8 cellular contexts compared by ENCODE assay signal in the genomic region with DNA sequence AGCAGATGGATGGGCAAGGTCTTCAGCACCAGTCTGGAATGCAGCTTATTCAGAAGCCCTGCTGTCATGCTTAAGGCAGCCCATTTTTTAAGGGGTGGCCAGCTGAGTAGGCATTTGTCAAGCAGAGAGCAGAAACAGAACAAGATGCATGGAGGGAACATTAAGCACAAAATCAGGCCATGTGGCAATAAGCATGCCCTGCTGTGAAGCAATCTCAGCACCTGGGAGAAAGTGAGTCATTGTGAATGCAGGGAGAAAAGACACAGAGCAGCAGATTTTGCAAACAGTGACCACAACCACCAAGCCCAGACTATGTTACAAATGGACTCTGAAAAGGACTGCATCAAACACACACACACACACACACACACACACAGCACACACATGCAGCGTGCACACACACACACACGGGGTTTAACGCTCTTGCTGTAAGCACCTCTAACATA.
DNase-seq lines count a peak whose midpoint lies in the region; ATAC-seq and TF ChIP-seq lines count a peak whose summit lies in the region.

No MANE protein-coding gene starts in this region.

- ATAC-seq in DND-41 (ENCODE audit: insufficient read depth, low read depth) (peak; percentile 53), HG03469 (IDR thresholded peaks at IDR 0.05; ENCODE audit: unreplicated experiment) (no peak), left lobe of liver (no peak), GM18868 (IDR thresholded peaks at IDR 0.05; ENCODE audit: unreplicated experiment) (no peak)

- no peak overlapping the region for H3K18ac ChIP-seq in mesenchymal stem cell (ENCODE audit: low read depth in 1 of 2, low read length in 2 of 2)

- H3K23ac ChIP-seq in mesenchymal stem cell (ENCODE audit: low read length in 2 of 2): no peak overlapping the region

- H3K9me3 ChIP-seq in DND-41 (ENCODE audit: insufficient read depth, low read length, severe bottlenecking) (peaks cover 10% of the 10 kb centered on the region), mesenchymal stem cell (ENCODE audit: control insufficient read depth, low read length) (peaks cover 20% of the 10 kb centered on the region)

- H3K27ac ChIP-seq in DND-41 (ENCODE audit: low read length) (no peak overlapping the region), mesenchymal stem cell (ENCODE audit: low read length, poor library complexity, severe bottlenecking) (peak overlapping the region; percentile 95)

- H2BK5ac ChIP-seq in mesenchymal stem cell (ENCODE audit: low read depth, low read length, poor library complexity, severe bottlenecking): no peak overlapping the region

- no peak for DNase-seq in DND-41
- peak; percentile 86 for DNase-seq in M059J (ENCODE audit: low read depth)
- DNase-seq in astrocyte of the spinal cord (ENCODE audit: low read depth, low spot score): peak; percentile 89
- peak; percentile 90 for DNase-seq in mesenchymal stem cell
- DNase-seq in DMS153 treated with DMSO at 0.1 percent for 48 hours (lab: John Stamatoyannopoulos, UW; ENCODE audit: unreplicated experiment): no peak
- no peak for DNase-seq in left lobe of liver (ENCODE audit: low spot score)

- H3K4me3 ChIP-seq in DND-41 (ENCODE audit: low read depth in 1 of 2, low read length in 2 of 2) (no peak overlapping the region), astrocyte of the spinal cord (ENCODE audit: low read depth, low read length) (no peak overlapping the region), mesenchymal stem cell (ENCODE audit: insufficient read depth in 1 of 2, low read depth in 1 of 2, low read length in 2 of 2) (no peak overlapping the region)

- no peaks in the 10 kb centered on the region for H4K20me1 ChIP-seq in DND-41 (ENCODE audit: insufficient read depth, low read length)

- TF ChIP-seq CTCF in DND-41 (IDR thresholded peaks at IDR 0.05; ENCODE audit: borderline replicate concordance, extremely low read depth, low read length, poor library complexity, severe bottlenecking) (no peak), astrocyte of the spinal cord (IDR thresholded peaks at IDR 0.05; ENCODE audit: low read depth, low read length) (no peak)

- H3K4me1 ChIP-seq in DND-41 (ENCODE audit: insufficient read depth, low read length): no peaks in the 10 kb centered on the region
- H3K4me1 ChIP-seq in mesenchymal stem cell (ENCODE audit: control insufficient read depth, insufficient read depth, low read depth, low read length): no peaks in the 10 kb centered on the region

- no peak overlapping the region for H4K8ac ChIP-seq in mesenchymal stem cell (ENCODE audit: low read length)

- H3K4ac ChIP-seq in mesenchymal stem cell (ENCODE audit: low read depth in 1 of 2, low read length in 2 of 2): no peak overlapping the region

- no peaks in the 10 kb centered on the region for H3K79me2 ChIP-seq in DND-41 (ENCODE audit: insufficient read depth, low read length)

- 0% methylated on average over 1 of the region's 3 CpGs for WGBS in mesenchymal stem cell

- in situ Hi-C loops in astrocyte of the spinal cord (cut with HindIII; ENCODE audit: low sequenced_read_pairs): no loop called here

- H3K9ac ChIP-seq in DND-41 (ENCODE audit: low read depth, low read length): no peak overlapping the region
- H3K9ac ChIP-seq in mesenchymal stem cell (ENCODE audit: low read length): no peak overlapping the region

- no peaks in the 10 kb centered on the region for H3K36me3 ChIP-seq in DND-41 (ENCODE audit: insufficient read depth, low read length)
- peaks cover 0 to 8% of the 10 kb centered on the region in 2 experiments for H3K36me3 ChIP-seq in mesenchymal stem cell (ENCODE audit: control insufficient read depth in 1 of 2, insufficient read depth in 2 of 2, low read depth in 1 of 2, low read length in 2 of 2)

- peak overlapping the region in 1 of 2 experiments; percentile 60 for H3K14ac ChIP-seq in mesenchymal stem cell (ENCODE audit: low read length in 2 of 2)

- peak overlapping the region in 1 of 2 experiments; percentile 10 for H2BK12ac ChIP-seq in mesenchymal stem cell (ENCODE audit: low read length in 2 of 2)

- H4K91ac ChIP-seq in mesenchymal stem cell (ENCODE audit: low read length): no peak overlapping the region

- H2AFZ ChIP-seq in DND-41 (ENCODE audit: low read depth, low read length): no peak overlapping the region
- no peak overlapping the region for H2AFZ ChIP-seq in mesenchymal stem cell (ENCODE audit: low read depth, low read length)

- H2AK5ac ChIP-seq in mesenchymal stem cell (ENCODE audit: low read length, severe bottlenecking): no peak overlapping the region

- H2BK120ac ChIP-seq in mesenchymal stem cell (ENCODE audit: low read depth, low read length): no peak overlapping the region

- no peaks in the 10 kb centered on the region for H3K27me3 ChIP-seq in DND-41 (ENCODE audit: insufficient read depth, low read length, poor library complexity)
- no peaks in the 10 kb centered on the region for H3K27me3 ChIP-seq in mesenchymal stem cell (ENCODE audit: control insufficient read depth in 1 of 2, insufficient read depth in 1 of 2, low read length in 2 of 2)

- H3K79me1 ChIP-seq in mesenchymal stem cell (replicated peaks; ENCODE audit: low read length, poor library complexity, severe bottlenecking): no peaks in the 10 kb centered on the region

- H2BK15ac ChIP-seq in mesenchymal stem cell (ENCODE audit: low read depth, poor library complexity, severe bottlenecking): no peak overlapping the region

- no peak overlapping the region for H3K4me2 ChIP-seq in DND-41 (ENCODE audit: insufficient read depth, low read length)
- H3K4me2 ChIP-seq in mesenchymal stem cell (ENCODE audit: low read length, poor library complexity, severe bottlenecking): no peak overlapping the region

Comparison
In these comparisons a context has a peak if more than half of its experiments do, and no peak if none do; other contexts are left out.
1. DNase-seq: peak in M059J (single experiment), astrocyte of the spinal cord (single experiment) and mesenchymal stem cell (single experiment); none in DND-41 (single experiment), DMS153 treated with DMSO at 0.1 percent for 48 hours (single experiment) and left lobe of liver (single experiment).